ENCODE assay signal across 8 cellular contexts in genomic region chr15:99252326-99252725, GRCh38. TPM values are rescaled to one million over a fixed set of nuclear protein-coding genes. Genes with fewer than 3 reads are reported as not detected.
DNase-seq lines count a peak whose midpoint lies in the region; ATAC-seq, FAIRE-seq and TF ChIP-seq lines count a peak whose summit lies in the region.

No MANE protein-coding gene starts in this region.

- TF ChIP-seq POLR2A in HepG2 (IDR thresholded peaks at IDR 0.05; ENCODE audit: insufficient read depth in 1 of 2, low read depth in 2 of 2, low read length in 2 of 2) (no peak), transverse colon (IDR thresholded peaks at IDR 0.05) (no peak)

- TF ChIP-seq RAD21 in HepG2 (CRISPR knock-in tag; IDR thresholded peaks at IDR 0.05) = no peak

- H3K4me3 ChIP-seq in HepG2 (replicated peaks in 1 of 3; ENCODE audit: insufficient read depth in 1 of 3, low read depth in 2 of 3, low read length in 3 of 3) (peak overlapping the region; percentile 83 to 94 (median 87)), transverse colon (peak overlapping the region in 3 of 4 donors; percentile 69 to 88 (median 80))

- H3K27ac Mint-ChIP-seq in activated naive CD4-positive, alpha-beta T cell treated with anti-CD3 and anti-CD28 coated beads for 36 hours = no peak overlapping the region
- H3K27ac Mint-ChIP-seq in activated T-helper 1 cell treated with anti-CD3 and anti-CD28 coated beads, Interleukin-12 subunit alpha, Interleukin-12 subunit beta, Interleukin-2, Interleukin-4 antibody, amounts not matched to agents 30 ng/mL and 10 ng/mL and 1 ng/mL, durations not matched to agents 14 hours and 24 hours and 36 hours = no peak overlapping the region

- peak overlapping the region; percentile 86 for H3K4me2 ChIP-seq in HepG2 (ENCODE audit: low read depth, low read length)

- no peak for TF ChIP-seq EP300 in HepG2 (IDR thresholded peaks at IDR 0.05; ENCODE audit: low read depth in 2 of 2, low read length in 2 of 2)
- no peak for TF ChIP-seq EP300 in HepG2 (CRISPR knock-in tag; IDR thresholded peaks at IDR 0.05; ENCODE audit: borderline replicate concordance)
- TF ChIP-seq EP300 in transverse colon (IDR thresholded peaks at IDR 0.05; ENCODE audit: low read depth) = no peak

- H3K27ac ChIP-seq in HepG2 (ENCODE audit: extremely low read length, insufficient read depth, low read length) (peak overlapping the region; percentile 80), transverse colon (peak overlapping the region; percentile 92 to 95 (median 94))

- ATAC-seq in HepG2 (no peak), GM18870 (IDR thresholded peaks at IDR 0.05; ENCODE audit: unreplicated experiment) (no peak), GM21526 (IDR thresholded peaks at IDR 0.05; ENCODE audit: low FRiP score, unreplicated experiment) (no peak)

- no peaks in the 10 kb centered on the region; a peak in 1 of 5 replicates for H3K27me3 ChIP-seq in HepG2 (ENCODE audit: control insufficient read depth in 1 of 2, insufficient read depth in 2 of 2, low read length in 2 of 2)
- H3K27me3 ChIP-seq in transverse colon = no peaks in the 10 kb centered on the region

- intact Hi-C loops in activated naive CD4-positive, alpha-beta T cell treated with anti-CD3 and anti-CD28 coated beads for 36 hours (cut with micrococcal nuclease) = loop anchor here (5.0 to 10.0 kb wide), 2 partner anchors 600 to 1342 kb away; no protein-coding TSS in a partner anchor
- intact Hi-C loops in activated T-helper 1 cell treated with anti-CD3 and anti-CD28 coated beads, Interleukin-12 subunit alpha, Interleukin-12 subunit beta, Interleukin-2, Interleukin-4 antibody, amounts not matched to agents 30 ng/mL and 10 ng/mL and 1 ng/mL, durations not matched to agents 14 hours and 24 hours and 36 hours (cut with micrococcal nuclease) = loop anchor here (5.0 kb wide), 3 partner anchors 605 to 1290 kb away; partner anchors contain the start of genes ADAMTS17, ARRDC4 and IGF1R
- intact Hi-C loops in HepG2 (cut with micrococcal nuclease; ENCODE audit: unreplicated experiment) = no loop called here
- intact Hi-C loops in transverse colon (cut with DNase I; ENCODE audit: low total_unique reads) = no loop called here

- FAIRE-seq in HepG2 (lab: Jason Lieb, UNC) = peak; percentile 37

- peaks cover 6% of the 10 kb centered on the region for H3K36me3 Mint-ChIP-seq in activated naive CD4-positive, alpha-beta T cell treated with anti-CD3 and anti-CD28 coated beads for 36 hours (ENCODE audit: low read depth)
- peaks cover 13% of the 10 kb centered on the region for H3K36me3 Mint-ChIP-seq in activated T-helper 1 cell treated with anti-CD3 and anti-CD28 coated beads, Interleukin-12 subunit alpha, Interleukin-12 subunit beta, Interleukin-2, Interleukin-4 antibody, amounts not matched to agents 30 ng/mL and 10 ng/mL and 1 ng/mL, durations not matched to agents 14 hours and 24 hours and 36 hours (ENCODE audit: low read depth)

- H3K9ac ChIP-seq in HepG2 (ENCODE audit: insufficient read depth, low read depth, low read length) = peak overlapping the region; percentile 78

- H3K9me3 ChIP-seq in HepG2 (ENCODE audit: low read length) (no peaks in the 10 kb centered on the region), transverse colon (no peaks in the 10 kb centered on the region)

- no peaks in the 10 kb centered on the region for H3K9me3 Mint-ChIP-seq in activated naive CD4-positive, alpha-beta T cell treated with anti-CD3 and anti-CD28 coated beads for 36 hours
- peaks cover 5% of the 10 kb centered on the region for H3K9me3 Mint-ChIP-seq in activated T-helper 1 cell treated with anti-CD3 and anti-CD28 coated beads, Interleukin-12 subunit alpha, Interleukin-12 subunit beta, Interleukin-2, Interleukin-4 antibody, amounts not matched to agents 30 ng/mL and 10 ng/mL and 1 ng/mL, durations not matched to agents 14 hours and 24 hours and 36 hours

- WGBS in HepG2 (ENCODE audit: low lambda C conversion rate) = 46% methylated on average over 3 of the region's 7 CpGs
- WGBS in transverse colon (ENCODE audit: low coverage in 1 of 2), 2 donors = 40 to 43% methylated on average over 7 of the region's 7 CpGs

- TSS peak; percentile 60 for BruUV-seq in HepG2 (replicated peaks; lab: Mats Ljungman, UMichigan)

- peak overlapping the region; percentile 93 for H3K4me3 Mint-ChIP-seq in activated naive CD4-positive, alpha-beta T cell treated with anti-CD3 and anti-CD28 coated beads for 36 hours
- peak overlapping the region; percentile 89 for H3K4me3 Mint-ChIP-seq in activated T-helper 1 cell treated with anti-CD3 and anti-CD28 coated beads, Interleukin-12 subunit alpha, Interleukin-12 subunit beta, Interleukin-2, Interleukin-4 antibody, amounts not matched to agents 30 ng/mL and 10 ng/mL and 1 ng/mL, durations not matched to agents 14 hours and 24 hours and 36 hours

- CTCF ChIA-PET in activated naive CD4-positive, alpha-beta T cell treated with anti-CD3 and anti-CD28 coated beads for 36 hours (lab: Charles Lee) = interaction anchor here (1.2 to 1.5 kb wide), 2 partner anchors 20 to 318 kb away, joined by 3 to 4 read pairs; no protein-coding TSS in a partner anchor
- CTCF ChIA-PET in HepG2 (lab: Yijun Ruan, JAX; ENCODE audit: low intra/inter-chr PET ratio, low total read pairs) = no interaction called here

- H3K36me3 ChIP-seq in HepG2 (replicated peaks in 1 of 2; ENCODE audit: control insufficient read depth in 1 of 2, insufficient read depth in 2 of 2, low read length in 2 of 2) (no peaks in the 10 kb centered on the region), transverse colon (no peaks in the 10 kb centered on the region)

- in situ Hi-C loops in HepG2 (cut with HindIII; ENCODE audit: extremely low pct_ligation_motif_present, low pct_unique_long_range_greater_than_20kb) = loop anchor here (25.0 kb wide), 2 partner anchors 885 to 1085 kb away; partner anchors contain the start of gene ADAMTS17
- in situ Hi-C loops in transverse colon (cut with MboI; ENCODE audit: low pct_ligation_motif_present in 1 of 4, low pct_unique_long_range_greater_than_20kb in 1 of 4, low sequenced_read_pairs in 3 of 4) = loop anchor here in 1 of 4 donors (25.0 kb wide), 1 partner anchor 310 kb away; the partner anchor contains the start of gene MEF2A

- H3K4me1 ChIP-seq in HepG2 (ENCODE audit: insufficient read depth, low read length) (peaks cover 46% of the 10 kb centered on the region), transverse colon (peaks cover 9 to 45% (median 30%) of the 10 kb centered on the region in 4 donors)

- POLR2A ChIA-PET in HepG2 (lab: Yijun Ruan, JAX) = interaction anchor here (2.1 to 2.6 kb wide), 2 partner anchors 11 to 13 kb away, joined by 7 to 16 read pairs; no protein-coding TSS in a partner anchor

- peaks cover 20% of the 10 kb centered on the region for H3K79me2 ChIP-seq in HepG2 (ENCODE audit: insufficient read depth, low read length)

- no peaks in the 10 kb centered on the region for H4K20me1 ChIP-seq in HepG2 (ENCODE audit: insufficient read depth, low read length)

- no peaks in the 10 kb centered on the region for H3K27me3 Mint-ChIP-seq in activated naive CD4-positive, alpha-beta T cell treated with anti-CD3 and anti-CD28 coated beads for 36 hours (ENCODE audit: low read depth)
- no peaks in the 10 kb centered on the region for H3K27me3 Mint-ChIP-seq in activated T-helper 1 cell treated with anti-CD3 and anti-CD28 coated beads, Interleukin-12 subunit alpha, Interleukin-12 subunit beta, Interleukin-2, Interleukin-4 antibody, amounts not matched to agents 30 ng/mL and 10 ng/mL and 1 ng/mL, durations not matched to agents 14 hours and 24 hours and 36 hours (ENCODE audit: insufficient read depth)

- peaks cover 28% of the 10 kb centered on the region for H3K4me1 Mint-ChIP-seq in activated naive CD4-positive, alpha-beta T cell treated with anti-CD3 and anti-CD28 coated beads for 36 hours (ENCODE audit: low read depth)
- peaks cover 31% of the 10 kb centered on the region for H3K4me1 Mint-ChIP-seq in activated T-helper 1 cell treated with anti-CD3 and anti-CD28 coated beads, Interleukin-12 subunit alpha, Interleukin-12 subunit beta, Interleukin-2, Interleukin-4 antibody, amounts not matched to agents 30 ng/mL and 10 ng/mL and 1 ng/mL, durations not matched to agents 14 hours and 24 hours and 36 hours (ENCODE audit: low read depth)

- peak overlapping the region; percentile 38 for H2AFZ ChIP-seq in HepG2 (ENCODE audit: low read length)

- TF ChIP-seq CTCF in HepG2 (CRISPR knock-in tag; IDR thresholded peaks at IDR 0.05) = no peak
- no peak for TF ChIP-seq CTCF in transverse colon (IDR thresholded peaks at IDR 0.05)

- no peak for DNase-seq in activated naive CD4-positive, alpha-beta T cell treated with anti-CD3 and anti-CD28 coated beads for 36 hours
- DNase-seq in activated naive CD4-positive, alpha-beta T cell (lab: John Stamatoyannopoulos, UW) = no peak
- no peak for DNase-seq in activated T-helper 1 cell treated with anti-CD3 and anti-CD28 coated beads, Interleukin-12 subunit alpha, Interleukin-12 subunit beta, Interleukin-2, Interleukin-4 antibody, amounts not matched to agents 30 ng/mL and 10 ng/mL and 1 ng/mL, durations not matched to agents 14 hours and 24 hours and 36 hours (ENCODE audit: low spot score)
- DNase-seq in HepG2 (ENCODE audit: low spot score) = no peak
- DNase-seq in transverse colon = no peak
- no peak for DNase-seq in activated effector memory CD4-positive, alpha-beta T cell treated with Interleukin-2 at 50 U/mL for 16 hours

RNA-seq across cellular contexts. Expression of gene LRRC28, which starts 1.0 kb away (rescaled TPM):
- 10 to 100 TPM; 15.8 to 18.9 TPM for total RNA-seq in activated naive CD4-positive, alpha-beta T cell treated with anti-CD3 and anti-CD28 coated beads for 36 hours
- 13.6 and 14.8 TPM in 2 replicates for total RNA-seq in activated T-helper 1 cell treated with anti-CD3 and anti-CD28 coated beads, Interleukin-12 subunit alpha, Interleukin-12 subunit beta, Interleukin-2, Interleukin-4 antibody, amounts not matched to agents 30 ng/mL and 10 ng/mL and 1 ng/mL, durations not matched to agents 14 hours and 24 hours and 36 hours
- total RNA-seq in HepG2 (2016; rRNA removed; fragmentation: Illumina TruSeq; extraction: Trizol) (17.5 and 18.8 TPM in 2 replicates), transverse colon (10 to 100 TPM; 56.5 to 82.7 (median 64.2) TPM)
- 22.7 and 24.8 TPM in 2 replicates for total RNA-seq in HepG2 (2016; cell fraction: cytosol; rRNA removed; fragmentation: Illumina TruSeq; extraction: Trizol; ENCODE audit: low read depth)
- 14.6 and 18.6 TPM in 2 replicates for total RNA-seq in HepG2 (2016; cell fraction: insoluble cytoplasmic fraction; rRNA removed; fragmentation: Illumina TruSeq; extraction: Trizol)
- 31.8 and 32.3 TPM in 2 replicates for total RNA-seq in HepG2 (2016; cell fraction: membrane; rRNA removed; fragmentation: Illumina TruSeq; extraction: Trizol)
- total RNA-seq in HepG2 (2016; cell fraction: nucleus; rRNA removed; fragmentation: Illumina TruSeq; extraction: Trizol) = 30.1 and 32.9 TPM in 2 replicates
- 20.3 and 21.3 TPM in 2 replicates for polyA plus RNA-seq in HepG2 (2011; rRNA removed)
- polyA plus RNA-seq in HepG2 (2011; cell fraction: cytosol; rRNA removed) = 15.8 and 22.4 TPM in 2 replicates
- polyA plus RNA-seq in HepG2 (2011; cell fraction: nucleus; rRNA removed) = 10.8 and 11.3 TPM in 2 replicates
- polyA plus RNA-seq in HepG2 (2012) = 17.0 and 18.9 TPM in 2 replicates
- polyA plus RNA-seq in HepG2 (2016; cell fraction: cytosol; fragmentation: Illumina TruSeq; extraction: Trizol; ENCODE audit: low read depth) = 31.2 and 42.1 TPM in 2 replicates
- polyA plus RNA-seq in HepG2 (2016; cell fraction: insoluble cytoplasmic fraction; fragmentation: Illumina TruSeq; extraction: Trizol; ENCODE audit: low read depth) = 19.6 and 23.7 TPM in 2 replicates
- 30.9 and 31.5 TPM in 2 replicates for polyA plus RNA-seq in HepG2 (2016; cell fraction: membrane; fragmentation: Illumina TruSeq; extraction: Trizol; ENCODE audit: low read depth)
- 17.0 and 20.4 TPM in 2 replicates for polyA plus RNA-seq in HepG2 (2016; cell fraction: nucleus; fragmentation: Illumina TruSeq; extraction: Trizol; ENCODE audit: insufficient read depth, low read depth)
- polyA minus RNA-seq in HepG2 (2011; rRNA and poly(A)+ RNA removed; ENCODE audit: low replicate concordance) = 13.5 and 23.8 TPM in 2 replicates
- 8.9 and 11.3 TPM in 2 replicates for polyA minus RNA-seq in HepG2 (2011; cell fraction: cytosol; rRNA and poly(A)+ RNA removed)
- polyA minus RNA-seq in HepG2 (2011; cell fraction: nucleus; rRNA and poly(A)+ RNA removed) = 64.1 and 71.5 TPM in 2 replicates

RNA-seq across cellular contexts. Expression of gene TTC23, which starts 2.9 kb away (rescaled TPM):
- 1 to 10 TPM; 4.6 to 5.5 TPM for total RNA-seq in activated naive CD4-positive, alpha-beta T cell treated with anti-CD3 and anti-CD28 coated beads for 36 hours
- 5.0 TPM in 2 replicates for total RNA-seq in activated T-helper 1 cell treated with anti-CD3 and anti-CD28 coated beads, Interleukin-12 subunit alpha, Interleukin-12 subunit beta, Interleukin-2, Interleukin-4 antibody, amounts not matched to agents 30 ng/mL and 10 ng/mL and 1 ng/mL, durations not matched to agents 14 hours and 24 hours and 36 hours
- total RNA-seq in HepG2 (2016; rRNA removed; fragmentation: Illumina TruSeq; extraction: Trizol) (11.7 and 17.2 TPM in 2 replicates), transverse colon (10 to 100 TPM in 2 of 4 donors, 1 to 10 TPM in 2; 7.8 to 23.5 (median 12.5) TPM)
- total RNA-seq in HepG2 (2016; cell fraction: cytosol; rRNA removed; fragmentation: Illumina TruSeq; extraction: Trizol; ENCODE audit: low read depth) = 3.1 TPM in 2 replicates
- 11.4 and 15.4 TPM in 2 replicates for total RNA-seq in HepG2 (2016; cell fraction: insoluble cytoplasmic fraction; rRNA removed; fragmentation: Illumina TruSeq; extraction: Trizol)
- 5.6 and 6.5 TPM in 2 replicates for total RNA-seq in HepG2 (2016; cell fraction: membrane; rRNA removed; fragmentation: Illumina TruSeq; extraction: Trizol)
- total RNA-seq in HepG2 (2016; cell fraction: nucleus; rRNA removed; fragmentation: Illumina TruSeq; extraction: Trizol) = 16.6 and 19.0 TPM in 2 replicates
- polyA plus RNA-seq in HepG2 (2011; rRNA removed) = 1.3 and 1.6 TPM in 2 replicates
- 1.4 and 2.1 TPM in 2 replicates for polyA plus RNA-seq in HepG2 (2011; cell fraction: cytosol; rRNA removed)
- polyA plus RNA-seq in HepG2 (2011; cell fraction: nucleus; rRNA removed) = 3.2 and 3.5 TPM in 2 replicates
- polyA plus RNA-seq in HepG2 (2012) = 5.4 and 7.4 TPM in 2 replicates
- polyA plus RNA-seq in HepG2 (2016; cell fraction: cytosol; fragmentation: Illumina TruSeq; extraction: Trizol; ENCODE audit: low read depth) = 0.81 and 0.99 TPM in 2 replicates
- 9.0 and 11.6 TPM in 2 replicates for polyA plus RNA-seq in HepG2 (2016; cell fraction: insoluble cytoplasmic fraction; fragmentation: Illumina TruSeq; extraction: Trizol; ENCODE audit: low read depth)
- polyA plus RNA-seq in HepG2 (2016; cell fraction: membrane; fragmentation: Illumina TruSeq; extraction: Trizol; ENCODE audit: low read depth) = 2.2 and 2.5 TPM in 2 replicates
- polyA plus RNA-seq in HepG2 (2016; cell fraction: nucleus; fragmentation: Illumina TruSeq; extraction: Trizol; ENCODE audit: insufficient read depth, low read depth) = 9.0 and 11.1 TPM in 2 replicates
- polyA minus RNA-seq in HepG2 (2011; rRNA and poly(A)+ RNA removed; ENCODE audit: low replicate concordance) = 2.3 and 7.2 TPM in 2 replicates
- polyA minus RNA-seq in HepG2 (2011; cell fraction: cytosol; rRNA and poly(A)+ RNA removed) = 3.7 and 4.5 TPM in 2 replicates
- polyA minus RNA-seq in HepG2 (2011; cell fraction: nucleus; rRNA and poly(A)+ RNA removed) = 9.8 and 11.1 TPM in 2 replicates

Comparison
In these comparisons a context has a peak if more than half of its experiments do, and no peak if none do; other contexts are left out.
1. intact Hi-C loops: an anchor here in activated naive CD4-positive, alpha-beta T cell treated with anti-CD3 and anti-CD28 coated beads for 36 hours (5.0 to 10.0 kb wide) and activated T-helper 1 cell treated with anti-CD3 and anti-CD28 coated beads, Interleukin-12 subunit alpha, Interleukin-12 subunit beta, Interleukin-2, Interleukin-4 antibody, amounts not matched to agents 30 ng/mL and 10 ng/mL and 1 ng/mL, durations not matched to agents 14 hours and 24 hours and 36 hours (5.0 kb wide); none called in HepG2 and transverse colon.